Comparison of ENCODE assay signal across 7 cellular contexts in the genomic region with DNA sequence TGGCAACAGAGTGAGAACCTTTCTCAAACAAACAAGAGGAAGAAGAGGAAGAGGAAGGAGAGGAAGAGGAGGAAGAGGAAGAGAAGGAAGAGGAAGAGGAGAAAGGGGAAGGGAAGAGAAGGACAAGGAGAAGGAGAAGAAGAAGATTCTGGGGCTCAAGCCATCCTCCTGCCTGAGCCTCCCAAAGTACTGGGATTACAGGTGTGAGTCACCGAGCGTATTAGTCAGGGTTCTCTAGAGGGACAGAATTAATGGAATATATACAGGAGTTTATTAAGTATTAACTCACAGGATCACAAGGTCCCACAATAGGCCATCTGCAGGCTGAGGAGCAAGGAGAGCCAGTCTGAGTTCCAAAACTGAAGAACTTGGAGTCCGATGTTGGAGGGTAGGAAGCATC.
A peak's percentile ranks its signal among the peaks of the same experiment; 100 is the strongest.
DNase-seq lines count a peak whose midpoint lies in the region; ATAC-seq and TF ChIP-seq lines count a peak whose summit lies in the region.
"Not testable (repeated sequence)": the region's sequence is repeated elsewhere in the genome, so short reads cannot be mapped to it uniquely, and the experiment has no call there.

No MANE protein-coding gene starts in this region.

- DNase-seq in Calu3 (peak; percentile 39), GM23248 (peak; percentile 37), PC-3 (peak; percentile 57), fibroblast of mammary gland (ENCODE audit: low read depth) (peak; percentile 13), kidney tubule cell (ENCODE audit: low spot score) (peak; percentile 53)
- DNase-seq in RWPE2 (ENCODE audit: low spot score), result not testable (repeated sequence)

- peaks cover 14% of the 10 kb centered on the region for H3K36me3 Mint-ChIP-seq in Calu3 (ENCODE audit: insufficient read depth, unreplicated experiment)

- not testable (repeated sequence) for H3F3A ChIP-seq in GM23248 (ENCODE audit: insufficient read depth); PC-3 (ENCODE audit: low read length, unreplicated experiment)

- CTCF ChIA-PET in Calu3 (lab: Charles Lee); HEK293 (lab: Yijun Ruan, JAX); PC-3 (lab: Charles Lee): not testable (repeated sequence)

- WGBS in GM23248 (ENCODE audit: low coverage in 1 of 2, low lambda C conversion rate in 2 of 2, missing lambda C conversion rate in 2 of 2), 2 experiments, result 64 to 92% methylated on average over 2 of the region's 3 CpGs

- H3K9me3 ChIP-seq in GM23248 (ENCODE audit: low read depth); HEK293 (ENCODE audit: control insufficient read depth, insufficient read depth, low read depth, low read length); PC-3 (ENCODE audit: low read length); RWPE2 (ENCODE audit: severe bottlenecking): not testable (repeated sequence)

- not testable (repeated sequence) for H3K79me2 ChIP-seq in GM23248 (ENCODE audit: insufficient read depth); PC-3 (ENCODE audit: low read length)

- not testable (repeated sequence) for H2AFZ ChIP-seq in GM23248; PC-3 (ENCODE audit: low read length)

- POLR2A ChIA-PET in HEK293 (lab: Yijun Ruan, JAX); PC-3 (lab: Charles Lee; ENCODE audit: unreplicated experiment): not testable (repeated sequence)

- ATAC-seq in PC-3 (peak; percentile 67), RWPE2 (ENCODE audit: low read depth) (0 out of 3 replicates have a peak, but pooled peaks have one; percentile 45)

- not testable (repeated sequence) for H3K9me3 Mint-ChIP-seq in Calu3 (ENCODE audit: low read depth, unreplicated experiment)

- not testable (repeated sequence) for H3K4me3 ChIP-seq in GM23248; HEK293 (ENCODE audit: low read depth, low read length); PC-3 (ENCODE audit: low read length); RWPE2 (ENCODE audit: severe bottlenecking); fibroblast of mammary gland (ENCODE audit: control insufficient read depth, low read depth, low read length)

- H3K27ac ChIP-seq in GM23248; HEK293 (ENCODE audit: extremely low read depth, low read depth, low read length); PC-3 (ENCODE audit: low read length); RWPE2 (ENCODE audit: poor library complexity, severe bottlenecking): not testable (repeated sequence)

- H3K27me3 ChIP-seq in GM23248 (replicated peaks; ENCODE audit: insufficient read depth); PC-3 (ENCODE audit: low read length); RWPE2 (ENCODE audit: insufficient read depth, poor library complexity, severe bottlenecking): not testable (repeated sequence)

- H3K4me1 Mint-ChIP-seq in Calu3 (ENCODE audit: low read depth, unreplicated experiment), result not testable (repeated sequence)

- not testable (repeated sequence) for H3K4me2 ChIP-seq in GM23248 (ENCODE audit: unreplicated experiment); PC-3 (ENCODE audit: low read length)

- TF ChIP-seq CTCF in Calu3 (IDR thresholded peaks at IDR 0.05; ENCODE audit: unreplicated experiment); HEK293 (tag by site-specific recombination; IDR thresholded peaks at IDR 0.05); PC-3 (conservative IDR thresholded peaks at IDR 0.05; ENCODE audit: low read depth, low read length); RWPE2 (IDR thresholded peaks at IDR 0.05; ENCODE audit: poor library complexity, severe bottlenecking); fibroblast of mammary gland (conservative IDR thresholded peaks at IDR 0.05; ENCODE audit: control insufficient read depth, insufficient read depth, low read depth, low read length): not testable (repeated sequence)

- in situ Hi-C loops in GM23248 (cut with MboI), result not testable (repeated sequence)

- not testable (repeated sequence) for H3K27me3 Mint-ChIP-seq in Calu3 (ENCODE audit: unreplicated experiment)

- H3K36me3 ChIP-seq in GM23248 (ENCODE audit: low read depth); HEK293 (ENCODE audit: control insufficient read depth in 2 of 2, insufficient read depth in 1 of 2, low read length in 2 of 2); PC-3 (ENCODE audit: low read depth, low read length); RWPE2 (ENCODE audit: low read depth): not testable (repeated sequence)

- intact Hi-C loops in Calu3 (cut with micrococcal nuclease; ENCODE audit: unreplicated experiment); PC-3 (cut with micrococcal nuclease): not testable (repeated sequence)

- H4K20me1 ChIP-seq in GM23248 (ENCODE audit: insufficient read depth); PC-3 (ENCODE audit: low read length): not testable (repeated sequence)

- H3K4me3 Mint-ChIP-seq in Calu3 (ENCODE audit: low read depth, unreplicated experiment), result not testable (repeated sequence)

- H3K4me1 ChIP-seq in GM23248 (ENCODE audit: insufficient read depth); HEK293 (ENCODE audit: control insufficient read depth, insufficient read depth, low read length); PC-3 (ENCODE audit: insufficient read depth, low read length); RWPE2 (ENCODE audit: insufficient read depth, poor library complexity, severe bottlenecking): not testable (repeated sequence)

- BruUV-seq in Calu3 (replicated peaks; lab: Mats Ljungman, UMichigan); PC-3 (replicated peaks; lab: Mats Ljungman, UMichigan): not testable (repeated sequence)

- not testable (repeated sequence) for H3K9ac ChIP-seq in GM23248; PC-3 (ENCODE audit: low read length)

- H3K27ac Mint-ChIP-seq in Calu3 (ENCODE audit: unreplicated experiment), result not testable (repeated sequence)

- not testable (repeated sequence) for H3K9me2 ChIP-seq in GM23248 (ENCODE audit: insufficient read depth); PC-3 (replicated peaks; ENCODE audit: low read length)

TF ChIP-seq in HEK293, 187 proteins besides CTCF, POLR2A, EP300 and RAD21:
- TF ChIP-seq ZNF513 (tag by site-specific recombination; IDR thresholded peaks at IDR 0.05), result peak; percentile 87
